9 cellular contexts compared by ENCODE assay signal in the genomic region with DNA sequence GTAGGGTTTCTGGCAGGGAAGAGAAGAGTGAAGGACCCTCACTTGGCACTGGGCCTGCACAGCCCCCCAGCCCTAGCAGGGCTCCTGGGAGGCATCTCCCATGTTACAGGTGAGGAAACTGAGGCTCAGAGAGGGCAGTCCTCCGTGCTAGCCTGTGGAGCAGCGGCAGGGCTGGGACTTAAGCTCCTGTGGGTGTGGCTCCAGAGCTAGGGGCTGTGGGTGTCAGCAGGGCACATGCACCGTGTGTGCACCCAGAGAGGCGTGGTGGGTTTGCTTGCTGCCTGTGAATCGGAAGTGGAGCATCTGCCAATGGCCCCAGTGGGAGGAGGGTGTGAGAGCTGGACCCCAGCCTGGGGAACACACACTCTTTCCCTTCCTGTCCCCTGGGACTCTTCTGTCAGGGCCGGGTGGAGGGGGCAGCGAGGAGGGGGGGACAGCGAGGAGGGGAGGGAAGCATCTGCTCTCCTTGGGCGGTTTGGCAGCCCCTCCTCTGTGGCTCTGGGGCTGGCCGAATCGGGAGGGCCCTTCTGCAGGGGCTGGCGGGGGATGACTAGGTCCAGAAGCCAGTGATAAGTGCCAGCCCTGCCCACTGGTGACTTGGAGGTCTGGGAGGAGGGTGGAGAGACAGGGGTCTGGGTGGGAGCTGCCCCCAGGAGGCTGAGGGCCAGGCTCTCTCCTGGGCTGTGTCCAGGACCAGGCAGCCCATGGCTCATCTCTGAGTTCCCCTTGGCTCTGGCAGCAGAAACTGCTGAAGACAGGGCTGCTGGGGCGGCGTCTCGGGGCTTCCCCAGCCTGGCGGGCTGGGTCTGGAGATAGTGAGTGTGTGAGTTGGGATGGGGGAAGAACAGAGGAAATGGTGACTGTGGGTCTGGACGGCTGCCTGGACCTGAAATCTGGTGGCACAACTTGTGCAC. TPM values are rescaled to one million over a fixed set of nuclear protein-coding genes. Genes with fewer than 3 reads are reported as not detected.
DNase-seq lines count a peak whose midpoint lies in the region; ATAC-seq and TF ChIP-seq lines count a peak whose summit lies in the region.
"Not testable (repeated sequence)": the region's sequence is repeated elsewhere in the genome, so short reads cannot be mapped to it uniquely, and the experiment has no call there.
"Had no signal": no experiment of that assay in that cellular context is flagged by ENCODE, and none has a peak within 500 bp of the region (broad histone marks: within the 10 kb centered on the region; RNA-seq: fewer than 3 reads in every experiment).

No MANE protein-coding gene starts in this region.

- not testable (repeated sequence) for H3K27ac Mint-ChIP-seq in activated T-helper 17 cell treated with anti-CD3 and anti-CD28 coated beads, Interleukin-2, amount 50 U/mL, for 72 hours

- H3K27me3 ChIP-seq in OCI-LY3 (ENCODE audit: low read depth, low read length); fibroblast of lung (ENCODE audit: control insufficient read depth, insufficient read depth, low read length): not testable (repeated sequence)

- not testable (repeated sequence) for H3K9me3 ChIP-seq in OCI-LY3 (ENCODE audit: insufficient read depth, low read length); fibroblast of lung (ENCODE audit: control insufficient read depth, insufficient read depth, low read depth, low read length)

- peak overlapping the region; percentile 60 for H3K4me3 ChIP-seq in OCI-LY3 (ENCODE audit: low read length)
- not testable (repeated sequence) for H3K4me3 ChIP-seq in fibroblast of lung (replicated peaks in 1 of 4; ENCODE audit: control extremely low read depth in 1 of 4, insufficient read depth in 1 of 4, low read depth in 3 of 4, low read length in 4 of 4)

- H3K36me3 ChIP-seq in OCI-LY3 (replicated peaks; ENCODE audit: low read depth, low read length); fibroblast of lung (ENCODE audit: control insufficient read depth, insufficient read depth, low read length): not testable (repeated sequence)

- not testable (repeated sequence) for H3K9me3 Mint-ChIP-seq in activated T-helper 17 cell treated with anti-CD3 and anti-CD28 coated beads, Interleukin-2, amount 50 U/mL, for 72 hours

- not testable (repeated sequence) for H3K36me3 Mint-ChIP-seq in activated T-helper 17 cell treated with anti-CD3 and anti-CD28 coated beads, Interleukin-2, amount 50 U/mL, for 72 hours (ENCODE audit: low read depth)

- H3K27ac ChIP-seq in OCI-LY3 (ENCODE audit: low read length) (peak overlapping the region; percentile 55), fibroblast of lung (ENCODE audit: insufficient read depth, low read length) (peak overlapping the region; percentile 70)

- not testable (repeated sequence) for H2AFZ ChIP-seq in OCI-LY3 (ENCODE audit: low read depth, low read length); fibroblast of lung (ENCODE audit: low read length)

- H4K20me1 ChIP-seq in OCI-LY3 (ENCODE audit: insufficient read depth, low read length); fibroblast of lung (ENCODE audit: control insufficient read depth, extremely low read depth, insufficient read depth, low read length): not testable (repeated sequence)

- peak; percentile 64 for DNase-seq in D341Med (ENCODE audit: low spot score)
- DNase-seq in HK-2 (ENCODE audit: unreplicated experiment): peak; percentile 44
- peak; percentile 68 to 79 for DNase-seq in fibroblast of lung (ENCODE audit: low read depth in 2 of 2)
- peak; percentile 55 for DNase-seq in medulla oblongata (ENCODE audit: extremely low spot score)
- peak; percentile 52 for DNase-seq in stimulated activated naive CD8-positive, alpha-beta T cell treated with anti-CD3 and anti-CD28 coated beads, Interleukin-15, Interleukin-2, amounts not matched to agents 100 U/mL and 50 U/mL, for 24 hours

- ATAC-seq in GM21390 (IDR thresholded peaks at IDR 0.05; ENCODE audit: unreplicated experiment): peak; percentile 41
- peak; percentile 66 for ATAC-seq in activated T-helper 17 cell treated with anti-CD3 and anti-CD28 coated beads, Interleukin-2, amount 50 U/mL, for 72 hours (replicated peaks)
- peak; percentile 67 for ATAC-seq in stimulated activated naive CD8-positive, alpha-beta T cell treated with anti-CD3 and anti-CD28 coated beads, Interleukin-15, Interleukin-2, amounts not matched to agents 100 U/mL and 50 U/mL, for 24 hours

- H3K4me1 ChIP-seq in OCI-LY3 (ENCODE audit: low read length): peaks cover 31% of the 10 kb centered on the region
- peaks cover 55% of the 10 kb centered on the region for H3K4me1 ChIP-seq in fibroblast of lung (ENCODE audit: control insufficient read depth, extremely low read depth, insufficient read depth, low read length)

- not testable (repeated sequence) for H3K4me1 Mint-ChIP-seq in activated T-helper 17 cell treated with anti-CD3 and anti-CD28 coated beads, Interleukin-2, amount 50 U/mL, for 72 hours

- TF ChIP-seq CTCF in OCI-LY3 (IDR thresholded peaks at IDR 0.05; ENCODE audit: low read depth, low read length); fibroblast of lung (conservative IDR thresholded peaks at IDR 0.05 in 1 of 2, IDR thresholded peaks at IDR 0.05 in 1 of 2; ENCODE audit: low read depth in 1 of 2, low read length in 2 of 2): not testable (repeated sequence)

- peak overlapping the region; percentile 42; the same call in 1 of the 2 replicates for H3K9ac ChIP-seq in OCI-LY3 (ENCODE audit: low read length)
- H3K9ac ChIP-seq in fibroblast of lung (ENCODE audit: insufficient read depth, low read length): not testable (repeated sequence)

- not testable (repeated sequence) for H3K27me3 Mint-ChIP-seq in activated T-helper 17 cell treated with anti-CD3 and anti-CD28 coated beads, Interleukin-2, amount 50 U/mL, for 72 hours

- H3K4me3 Mint-ChIP-seq in activated T-helper 17 cell treated with anti-CD3 and anti-CD28 coated beads, Interleukin-2, amount 50 U/mL, for 72 hours: not testable (repeated sequence)

- H3K4me2 ChIP-seq in OCI-LY3 (ENCODE audit: low read length) (peak overlapping the region; percentile 76), fibroblast of lung (ENCODE audit: extremely low read depth, insufficient read depth, low read length) (peak overlapping the region; percentile 40)

- not testable (repeated sequence) for H3K79me2 ChIP-seq in OCI-LY3 (ENCODE audit: low read length)
- H3K79me2 ChIP-seq in fibroblast of lung (ENCODE audit: control insufficient read depth, insufficient read depth, low read length): peaks cover 13% of the 10 kb centered on the region

RNA-seq across cellular contexts. Expression of a gene that starts 12.4 kb away (rescaled TPM):
- total RNA-seq in activated T-helper 17 cell treated with anti-CD3 and anti-CD28 coated beads, Interleukin-2, amount 50 U/mL, for 72 hours: under 1 TPM in 1 of 2 donors, not detected in 1; 0.02 TPM
- total RNA-seq in fibroblast of lung: 26.5 and 109 TPM in 2 replicates
- 14.5 and 23.1 TPM in 2 replicates for polyA plus RNA-seq in fibroblast of lung
- polyA plus RNA-seq in fibroblast of lung (2012): 47.8 and 91.2 TPM in 2 replicates
- 130 and 217 TPM in 2 replicates for polyA minus RNA-seq in fibroblast of lung (ENCODE audit: low replicate concordance)
- polyA plus RNA-seq: neural cell had no signal

RNA-seq across cellular contexts. Expression of a gene that starts 52.5 kb away (rescaled TPM):
- 10 to 100 TPM in 1 of 2 donors, 1 to 10 TPM in 1; 2.6 to 12.1 TPM for total RNA-seq in activated T-helper 17 cell treated with anti-CD3 and anti-CD28 coated beads, Interleukin-2, amount 50 U/mL, for 72 hours
- total RNA-seq in fibroblast of lung: 19.5 and 24.6 TPM in 2 replicates
- polyA plus RNA-seq in fibroblast of lung: 16.1 and 17.5 TPM in 2 replicates
- polyA plus RNA-seq in fibroblast of lung (2012): 20.9 and 26.8 TPM in 2 replicates
- polyA minus RNA-seq in fibroblast of lung (ENCODE audit: low replicate concordance): 58.1 and 71.4 TPM in 2 replicates

Comparison
In these comparisons a context has a peak if more than half of its experiments do, and no peak if none do; other contexts are left out.
1. RNA of a gene that starts 12.4 kb away (total RNA-seq): 26.5 to 109 TPM in fibroblast of lung; 0.02 TPM in activated T-helper 17 cell treated with anti-CD3 and anti-CD28 coated beads, Interleukin-2, amount 50 U/mL, for 72 hours; every median in the first group is over 10 times any median in the second.
2. Peak in every context shown above with its lines, with median percentiles within 50 percentile points of each other: DNase-seq and ATAC-seq.